Comparison of ENCODE assay signal across 19 cellular contexts in the genomic region with DNA sequence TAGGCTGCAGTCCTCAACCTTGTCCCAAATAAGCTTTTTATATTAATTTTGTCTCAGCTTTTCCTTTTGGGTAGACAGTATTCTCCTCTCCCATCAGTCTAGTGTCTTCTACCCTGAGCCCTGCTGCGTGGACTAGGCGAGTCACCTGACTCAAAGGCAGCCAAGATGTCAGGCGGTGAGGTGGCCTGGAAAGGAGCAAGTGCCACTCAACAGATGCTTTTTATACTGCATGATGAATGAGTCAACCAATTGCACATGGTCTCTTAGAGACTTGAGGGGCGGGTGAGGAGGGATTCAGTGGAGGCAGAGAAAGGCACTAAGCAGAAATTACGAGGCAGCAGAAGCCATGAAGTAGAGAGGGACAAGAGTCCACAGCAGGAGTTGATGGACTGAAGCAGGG.
A peak's percentile ranks its signal among the peaks of the same experiment; 100 is the strongest.
DNase-seq lines count a peak whose midpoint lies in the region; ATAC-seq, FAIRE-seq and TF ChIP-seq lines count a peak whose summit lies in the region.
"Had no signal": no experiment of that assay in that cellular context is flagged by ENCODE, and none has a peak within 500 bp of the region (broad histone marks: within the 10 kb centered on the region; RNA-seq: fewer than 3 reads in every experiment).

No MANE protein-coding gene starts in this region.

- intact Hi-C loops in pancreas (cut with DNase I), result no loop called here

- peak overlapping the region; percentile 64 for H3K18ac ChIP-seq in mesendoderm (ENCODE audit: low read length)

- H2BK5ac ChIP-seq in mesendoderm (ENCODE audit: low read length), result peak overlapping the region; percentile 28

- WGBS in mesendoderm (ENCODE audit: extremely low coverage, insufficient coverage, low lambda C conversion rate), result no CpG with 5 or more reads among the region's 5 CpGs
- 83 to 92% methylated on average over 5 of the region's 5 CpGs for WGBS in pancreas, 2 donors

- H2BK15ac ChIP-seq in mesendoderm (replicated peaks; ENCODE audit: low read depth), result peak overlapping the region; percentile 1

- FAIRE-seq in pancreas (lab: Jason Lieb, UNC), result no peak
- FAIRE-seq: small intestine had no signal

- H3K36me3 ChIP-seq in mesendoderm (ENCODE audit: control insufficient read depth, insufficient read depth, low read length) (no peaks in the 10 kb centered on the region), pancreas (no peaks in the 10 kb centered on the region)
- H3K36me3 ChIP-seq: gastrocnemius medialis had no signal

- H3K9me3 ChIP-seq in pancreas, result no peaks in the 10 kb centered on the region
- H3K9me3 ChIP-seq: gastrocnemius medialis had no signal

- TF ChIP-seq CTCF in fibroblast of mammary gland (conservative IDR thresholded peaks at IDR 0.05; ENCODE audit: control insufficient read depth, insufficient read depth, low read depth, low read length) (no peak), pancreas (IDR thresholded peaks at IDR 0.05) (no peak), coronary artery (IDR thresholded peaks at IDR 0.05) (no peak)

- no peaks in the 10 kb centered on the region for H3K79me2 ChIP-seq in mesendoderm (ENCODE audit: control insufficient read depth, insufficient read depth, low read length)

- peak overlapping the region; percentile 76 for H2BK120ac ChIP-seq in mesendoderm (ENCODE audit: low read depth, low read length)

- in situ Hi-C loops in G401 (cut with HindIII; ENCODE audit: low sequenced_read_pairs), result no loop called here

- H3K4me3 ChIP-seq in fibroblast of mammary gland (ENCODE audit: control insufficient read depth, low read depth, low read length) (no peak overlapping the region), mesendoderm (ENCODE audit: low read length) (no peak overlapping the region), pancreas (no peak overlapping the region), coronary artery (no peak overlapping the region)
- H3K4me3 ChIP-seq: gastrocnemius medialis had no signal

- DNase-seq in EH (ENCODE audit: low read depth), result peak; percentile 6
- peak; percentile 7 for DNase-seq in NCI-H187 treated with DMSO at 0.1 percent for 48 hours (lab: John Stamatoyannopoulos, UW)
- DNase-seq in fibroblast of mammary gland (ENCODE audit: low read depth), result peak; percentile 21
- no peak for DNase-seq in mesendoderm
- DNase-seq in NCI-H345 treated with DMSO at 0.1 percent for 48 hours (lab: John Stamatoyannopoulos, UW; ENCODE audit: unreplicated experiment), result no peak
- DNase-seq in pancreas, result no peak
- DNase-seq in G401 (ENCODE audit: low spot score), result no peak
- no peak for DNase-seq in coronary artery (ENCODE audit: low spot score)
- DNase-seq: activated naive CD4-positive, alpha-beta T cell treated with Interleukin-2 at 50 U/mL for 16 hours; gastrocnemius medialis; naive B cell; NCI-H1092 treated with DMSO at 0.1 percent for 48 hours; NCI-H2081 treated with DMSO at 0.1 percent for 48 hours; NCI-H526 treated with DMSO at 0.1 percent for 48 hours; OCI-M1; small intestine; stimulated activated CD4-positive, alpha-beta T cell treated with anti-CD3 and anti-CD28 coated beads, Interleukin-4, amount 100 ng/mL, for 4 hours had no signal

- H3K56ac ChIP-seq in mesendoderm (ENCODE audit: low read length), result peak overlapping the region; percentile 35

- ATAC-seq in pancreas, result no peak
- ATAC-seq: activated CD4-positive, CD25-positive, alpha-beta regulatory T cell treated with anti-CD3 and anti-CD28 coated beads, Interleukin-2, amount 50 U/mL, for 24 hours; gastrocnemius medialis had no signal

- no peak overlapping the region for H3K4me2 ChIP-seq in mesendoderm (ENCODE audit: low read length)
- H3K4me2 ChIP-seq: KMS-11 had no signal

- H3K4me1 ChIP-seq in mesendoderm (ENCODE audit: control insufficient read depth, low read depth, low read length) (peaks cover 19% of the 10 kb centered on the region), pancreas (no peaks in the 10 kb centered on the region)
- H3K4me1 ChIP-seq: gastrocnemius medialis had no signal

- H3K79me1 ChIP-seq in mesendoderm (ENCODE audit: low read length), result no peaks in the 10 kb centered on the region

- H4K5ac ChIP-seq in mesendoderm (ENCODE audit: low read length), result no peak overlapping the region

- H3K9ac ChIP-seq in mesendoderm (ENCODE audit: low read length), result no peak overlapping the region
- H3K9ac ChIP-seq: KMS-11 had no signal

- H2AK5ac ChIP-seq in mesendoderm (ENCODE audit: low read length), result peak overlapping the region; percentile 41

- no peak overlapping the region for H3K27ac ChIP-seq in mesendoderm (ENCODE audit: low read depth, low read length)
- H3K27ac ChIP-seq in pancreas, result no peak overlapping the region
- H3K27ac ChIP-seq in coronary artery, result no peak overlapping the region
- H3K27ac ChIP-seq: gastrocnemius medialis, KMS-11 had no signal

- peak overlapping the region; percentile 64 for H3K4ac ChIP-seq in mesendoderm (ENCODE audit: low read depth, low read length)

- H3K27me3 ChIP-seq in mesendoderm (ENCODE audit: insufficient read depth, low read length, poor library complexity), result no peaks in the 10 kb centered on the region
- H3K27me3 ChIP-seq in pancreas, result no peaks in the 10 kb centered on the region
- H3K27me3 ChIP-seq: gastrocnemius medialis had no signal

- no peak overlapping the region for H3K23ac ChIP-seq in mesendoderm (ENCODE audit: low read length)

- no peak overlapping the region for H4K8ac ChIP-seq in mesendoderm (ENCODE audit: low read depth, low read length)

Comparison
In these comparisons a context has a peak if more than half of its experiments do, and no peak if none do; other contexts are left out.
1. DNase-seq: peak in EH (single experiment), NCI-H187 treated with DMSO at 0.1 percent for 48 hours (single experiment) and fibroblast of mammary gland (single experiment); none in mesendoderm (single experiment), NCI-H345 treated with DMSO at 0.1 percent for 48 hours (single experiment), pancreas (0 of 6), G401 (single experiment) and coronary artery (single experiment).